In the genomic region with DNA sequence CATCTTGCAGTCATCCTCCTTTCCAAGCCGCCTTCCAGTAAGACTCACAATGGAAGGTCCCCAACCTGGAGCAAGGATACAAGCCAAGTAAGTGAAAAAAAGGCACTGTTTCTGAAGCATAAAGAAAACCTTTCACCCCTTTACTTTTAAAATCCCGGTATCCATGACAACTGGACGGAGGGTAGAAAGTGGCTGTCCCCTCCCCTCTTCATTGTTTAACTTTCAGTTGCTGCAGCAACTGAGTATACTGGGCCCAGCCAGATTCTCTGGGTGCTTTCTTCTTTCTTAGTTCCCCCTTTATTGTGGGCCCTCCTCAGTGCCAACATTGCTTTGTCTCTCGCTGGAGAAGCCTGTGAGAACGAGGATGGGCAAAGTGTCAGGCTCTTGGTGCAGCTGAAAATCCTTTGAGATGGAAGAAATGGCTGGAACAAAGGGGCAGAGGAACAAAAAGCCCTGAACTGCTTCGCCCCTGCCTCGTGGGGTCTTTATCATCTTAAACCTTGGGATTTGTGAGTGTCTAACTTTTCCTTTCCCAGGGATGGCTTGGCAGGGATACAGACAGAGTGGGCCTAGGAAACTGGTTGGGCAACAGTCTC, we compare ENCODE assay signal across 21 cellular contexts.
A peak's percentile ranks its signal among the peaks of the same experiment; 100 is the strongest.
DNase-seq lines count a peak whose midpoint lies in the region; ATAC-seq and TF ChIP-seq lines count a peak whose summit lies in the region.
"Had no signal": no experiment of that assay in that cellular context is flagged by ENCODE, and none has a peak within 500 bp of the region (broad histone marks: within the 10 kb centered on the region; RNA-seq: fewer than 3 reads in every experiment).

No MANE protein-coding gene starts in this region.

- peak overlapping the region; percentile 96 for H3K27ac ChIP-seq in endodermal cell (ENCODE audit: low read depth, low read length)
- H3K27ac ChIP-seq in neural cell (ENCODE audit: low read length), result peak overlapping the region; percentile 45
- no peak overlapping the region for H3K27ac ChIP-seq in ovary
- H3K27ac ChIP-seq: Peyer's patch, skin epidermis, tibial nerve, VCaP had no signal

- H3K9me3 ChIP-seq in endodermal cell (ENCODE audit: control insufficient read depth, low read length), result no peaks in the 10 kb centered on the region
- H3K9me3 ChIP-seq in neural cell (ENCODE audit: low read length), result no peaks in the 10 kb centered on the region
- no peaks in the 10 kb centered on the region for H3K9me3 ChIP-seq in ovary
- H3K9me3 ChIP-seq: Peyer's patch, tibial nerve had no signal

- DNase-seq in astrocyte of the hippocampus (ENCODE audit: low read depth, low spot score) (peak; percentile 37), endodermal cell (no peak), type B pancreatic cell (ENCODE audit: extremely low spot score, unreplicated experiment) (no peak), Right ventricle myocardium superior (no peak), ovary (no peak)
- DNase-seq: activated CD4-positive, alpha-beta memory T cell treated with anti-CD3 and anti-CD28 coated beads, Interleukin-2, amount 10 ng/mL, durations not matched to agents 7 days and 5 days; activated naive CD4-positive, alpha-beta T cell; activated T-cell treated with anti-CD3 and anti-CD28 coated beads, Interleukin-2, amount 50 U/mL, for 24 hours; Kasumi-1; left ventricle myocardium superior; NCI-H1930; Peyer's patch; stimulated activated CD4-positive, alpha-beta T cell treated with anti-CD3 and anti-CD28 coated beads, Interleukin-2, amount 100 ng/mL, for 48 hours; stimulated activated naive CD8-positive, alpha-beta T cell treated with anti-CD3 and anti-CD28 coated beads, Interleukin-15, Interleukin-2, amounts not matched to agents 100 U/mL and 50 U/mL, for 24 hours had no signal

- H3K9me2 ChIP-seq in neural cell (ENCODE audit: insufficient read depth, low read length), result no peaks in the 10 kb centered on the region

- H3K27me3 Mint-ChIP-seq in endodermal cell (ENCODE audit: insufficient read depth) (peaks cover 12% of the 10 kb centered on the region), type B pancreatic cell (peaks cover 4% of the 10 kb centered on the region)

- peaks cover 9% of the 10 kb centered on the region for H3K4me1 Mint-ChIP-seq in endodermal cell
- peaks cover 13% of the 10 kb centered on the region for H3K4me1 Mint-ChIP-seq in type B pancreatic cell (ENCODE audit: unreplicated experiment)
- H3K4me1 Mint-ChIP-seq: activated CD4-positive, alpha-beta memory T cell treated with anti-CD3 and anti-CD28 coated beads, Interleukin-2, amount 10 ng/mL, durations not matched to agents 7 days and 5 days had no signal

- H3K4me1 ChIP-seq in endodermal cell (ENCODE audit: control insufficient read depth, insufficient read depth, low read length), result peaks cover 6% of the 10 kb centered on the region
- H3K4me1 ChIP-seq in ovary (ENCODE audit: insufficient read depth), result peaks cover 4% of the 10 kb centered on the region
- H3K4me1 ChIP-seq: Peyer's patch had no signal

- ATAC-seq in GM21723 (IDR thresholded peaks at IDR 0.05; ENCODE audit: unreplicated experiment) (no peak), Right ventricle myocardium superior (ENCODE audit: poor library complexity) (no peak)
- ATAC-seq: HCT116; left ventricle myocardium superior; stimulated activated naive CD8-positive, alpha-beta T cell treated with anti-CD3 and anti-CD28 coated beads, Interleukin-15, Interleukin-2, amounts not matched to agents 100 U/mL and 50 U/mL, for 24 hours had no signal

- peak overlapping the region; percentile 15 for H3K4me2 ChIP-seq in neural cell (ENCODE audit: low read length)

- TF ChIP-seq EP300 in neural cell (conservative IDR thresholded peaks at IDR 0.05; ENCODE audit: poor library complexity, severe bottlenecking) (peak; percentile 18), ovary (IDR thresholded peaks at IDR 0.05) (no peak)

- H3K4me3 Mint-ChIP-seq in endodermal cell (no peak overlapping the region), type B pancreatic cell (peak overlapping the region; percentile 43)
- H3K4me3 Mint-ChIP-seq: activated CD4-positive, alpha-beta memory T cell treated with anti-CD3 and anti-CD28 coated beads, Interleukin-2, amount 10 ng/mL, durations not matched to agents 7 days and 5 days; activated T-cell treated with anti-CD3 and anti-CD28 coated beads, Interleukin-2, amount 50 U/mL, for 24 hours; T-helper 1 cell treated with Interleukin-12 subunit alpha and Interleukin-12 subunit beta and Interleukin-4 antibody, amounts not matched to agents 30 μg/mL and 1 μg/mL, for 36 hours had no signal

- H3K9me3 Mint-ChIP-seq in endodermal cell (no peaks in the 10 kb centered on the region), type B pancreatic cell (no peaks in the 10 kb centered on the region)
- H3K9me3 Mint-ChIP-seq: activated CD4-positive, alpha-beta memory T cell treated with anti-CD3 and anti-CD28 coated beads, Interleukin-2, amount 10 ng/mL, durations not matched to agents 7 days and 5 days; activated T-cell treated with anti-CD3 and anti-CD28 coated beads, Interleukin-2, amount 50 U/mL, for 24 hours; T-helper 1 cell treated with Interleukin-12 subunit alpha and Interleukin-12 subunit beta and Interleukin-4 antibody, amounts not matched to agents 30 μg/mL and 1 μg/mL, for 36 hours had no signal

- H3F3A ChIP-seq in neural cell (ENCODE audit: insufficient read depth, low read length, poor library complexity, severe bottlenecking), result no peaks in the 10 kb centered on the region

- no peak overlapping the region for H3K27ac Mint-ChIP-seq in endodermal cell
- H3K27ac Mint-ChIP-seq in type B pancreatic cell, result peak overlapping the region; percentile 69
- H3K27ac Mint-ChIP-seq: activated CD4-positive, alpha-beta memory T cell treated with anti-CD3 and anti-CD28 coated beads, Interleukin-2, amount 10 ng/mL, durations not matched to agents 7 days and 5 days; activated T-cell treated with anti-CD3 and anti-CD28 coated beads, Interleukin-2, amount 50 U/mL, for 24 hours; T-helper 1 cell treated with Interleukin-12 subunit alpha and Interleukin-12 subunit beta and Interleukin-4 antibody, amounts not matched to agents 30 μg/mL and 1 μg/mL, for 36 hours had no signal

- peak overlapping the region; percentile 90 for H2AFZ ChIP-seq in neural cell (ENCODE audit: low read depth, low read length)

- H3K4me3 ChIP-seq in endodermal cell (ENCODE audit: low read length) (no peak overlapping the region), neural cell (ENCODE audit: low read length) (peak overlapping the region; percentile 38), ovary (no peak overlapping the region)
- H3K4me3 ChIP-seq: Peyer's patch, skin epidermis, tibial nerve had no signal

- H3K79me2 ChIP-seq in neural cell (replicated peaks; ENCODE audit: insufficient read depth, low read length), result peaks cover 40% of the 10 kb centered on the region

- TF ChIP-seq CTCF in endodermal cell (conservative IDR thresholded peaks at IDR 0.05), result no peak
- TF ChIP-seq CTCF in neural cell (IDR thresholded peaks at IDR 0.05; ENCODE audit: poor library complexity, severe bottlenecking), result no peak
- TF ChIP-seq CTCF in type B pancreatic cell (conservative IDR thresholded peaks at IDR 0.05), result no peak
- no peak for TF ChIP-seq CTCF in ovary (IDR thresholded peaks at IDR 0.05)

- H3K36me3 ChIP-seq in endodermal cell (ENCODE audit: control insufficient read depth, insufficient read depth, low read length), result no peaks in the 10 kb centered on the region
- H3K36me3 ChIP-seq in neural cell (ENCODE audit: insufficient read depth, low read length), result no peaks in the 10 kb centered on the region
- H3K36me3 ChIP-seq in ovary, result no peaks in the 10 kb centered on the region
- H3K36me3 ChIP-seq: Peyer's patch, tibial nerve had no signal

- H3K27me3 ChIP-seq in endodermal cell (ENCODE audit: control insufficient read depth, insufficient read depth, low read length, poor library complexity, severe bottlenecking) (no peaks in the 10 kb centered on the region), neural cell (ENCODE audit: insufficient read depth, low read depth, low read length) (no peaks in the 10 kb centered on the region), ovary (no peaks in the 10 kb centered on the region)
- H3K27me3 ChIP-seq: Peyer's patch, tibial nerve had no signal

- TF ChIP-seq POLR2A in ovary (IDR thresholded peaks at IDR 0.05), result no peak

- intact Hi-C loops in Right ventricle myocardium superior (cut with DNase I), result no loop called here
- intact Hi-C loops in ovary (cut with DNase I), result no loop called here

- WGBS in endodermal cell (ENCODE audit: insufficient coverage in 1 of 2, insufficient read length in 1 of 2), 2 experiments, result 65 to 78% methylated on average over 6 to 7 of the region's 7 CpGs
- WGBS in ovary, 3 donors, result 57 to 63% (median 60%) methylated on average over 7 of the region's 7 CpGs

- no peak overlapping the region for H3K9ac ChIP-seq in endodermal cell (ENCODE audit: extremely low read depth, low read length, poor library complexity, severe bottlenecking)
- H3K9ac ChIP-seq in neural cell (ENCODE audit: low read length), result peak overlapping the region; percentile 48

- TF ChIP-seq RAD21 in neural cell (conservative IDR thresholded peaks at IDR 0.05), result no peak

- no peaks in the 10 kb centered on the region for H4K20me1 ChIP-seq in neural cell (ENCODE audit: insufficient read depth)

- H3K36me3 Mint-ChIP-seq in endodermal cell (ENCODE audit: low read depth), result no peaks in the 10 kb centered on the region
- H3K36me3 Mint-ChIP-seq in type B pancreatic cell, result no peaks in the 10 kb centered on the region

TF ChIP-seq in neural cell, 6 proteins besides CTCF, POLR2A, EP300 and RAD21 (continues in another document):
- TF ChIP-seq POLR2AphosphoS5 (IDR thresholded peaks at IDR 0.05), result no peak
- no peak for TF ChIP-seq EZH2 (IDR thresholded peaks at IDR 0.05; ENCODE audit: borderline replicate concordance, insufficient read depth, low read length, poor library complexity, severe bottlenecking)

Comparison
In these comparisons a context has a peak if more than half of its experiments do, and no peak if none do; other contexts are left out.
1. H3K27ac ChIP-seq: peak in endodermal cell (single experiment) and neural cell (single experiment); none in ovary (0 of 2).